8 cellular contexts compared by ENCODE assay signal in genomic region chr3:50324351-50325144, GRCh38.
DNase-seq lines count a peak whose midpoint lies in the region; TF ChIP-seq lines count a peak whose summit lies in the region.
"Had no signal": no experiment of that assay in that cellular context is flagged by ENCODE, and none has a peak within 500 bp of the region (broad histone marks: within the 10 kb centered on the region; RNA-seq: fewer than 3 reads in every experiment).

No MANE protein-coding gene starts in this region.

- DNase-seq in NCI-H1048 (lab: John Stamatoyannopoulos, UW) = peak; percentile 61
- DNase-seq in WERI-Rb-1 = peak; percentile 88
- peak; percentile 67 to 72 for DNase-seq in cardiac fibroblast (ENCODE audit: low read depth in 2 of 2)
- DNase-seq in kidney glomerular epithelial cell (lab: John Stamatoyannopoulos, UW) = peak; percentile 58
- peak; percentile 70 for DNase-seq in stimulated activated CD4-positive, alpha-beta T cell treated with anti-CD3 and anti-CD28 coated beads, Interleukin-4, amount 100 ng/mL, for 1 hour
- no peak for DNase-seq in NCI-H2107 (lab: John Stamatoyannopoulos, UW)

- no peak overlapping the region for H3K27ac ChIP-seq in WERI-Rb-1
- H3K27ac ChIP-seq: epithelial cell of prostate had no signal

- no peaks in the 10 kb centered on the region for H3K9me3 ChIP-seq in WERI-Rb-1 (ENCODE audit: severe bottlenecking)

- H3K4me3 ChIP-seq in WERI-Rb-1 (ENCODE audit: low read depth, low read length) (no peak overlapping the region), cardiac fibroblast (replicated peaks in 1 of 2; ENCODE audit: low read depth in 2 of 2, low read length in 2 of 2) (no peak overlapping the region)

- H3K36me3 ChIP-seq in WERI-Rb-1 = peaks cover 37% of the 10 kb centered on the region

- peak; percentile 88 for TF ChIP-seq CTCF in GM12872 (IDR thresholded peaks at IDR 0.05; ENCODE audit: insufficient read depth, low read depth, low read length)
- peak; percentile 90 for TF ChIP-seq CTCF in WERI-Rb-1 (IDR thresholded peaks at IDR 0.05; ENCODE audit: low read depth, low read length)
- TF ChIP-seq CTCF in cardiac fibroblast (IDR thresholded peaks at IDR 0.05; ENCODE audit: low read depth, low read length) = peak; percentile 94

- no peaks in the 10 kb centered on the region for H3K27me3 ChIP-seq in WERI-Rb-1 (ENCODE audit: insufficient read depth, low read depth, severe bottlenecking)
